In genomic region chr3:61420136-61420759, GRCh38 we compare ENCODE assay signal across 15 cellular contexts.
A peak's percentile ranks its signal among the peaks of the same experiment; 100 is the strongest.
DNase-seq lines count a peak whose midpoint lies in the region; ATAC-seq and TF ChIP-seq lines count a peak whose summit lies in the region.
"Had no signal": no experiment of that assay in that cellular context is flagged by ENCODE, and none has a peak within 500 bp of the region (broad histone marks: within the 10 kb centered on the region; RNA-seq: fewer than 3 reads in every experiment).

No MANE protein-coding gene starts in this region.

- H3K4me2 ChIP-seq in OCI-LY7 (ENCODE audit: low read length) = no peak overlapping the region

- no peak for TF ChIP-seq CTCF in GM10248 (IDR thresholded peaks at IDR 0.05; ENCODE audit: control extremely low read depth, extremely low read depth, low read depth, missing control alignments)
- TF ChIP-seq CTCF in OCI-LY7 (conservative IDR thresholded peaks at IDR 0.05; ENCODE audit: low read length) = no peak

- CTCF ChIA-PET in GM10248 (lab: Yijun Ruan, JAX) (no interaction called here), OCI-LY7 (lab: Charles Lee; ENCODE audit: unreplicated experiment) (no interaction called here)

- H3K79me2 ChIP-seq in OCI-LY7 (ENCODE audit: insufficient read depth, low read depth, low read length) = no peaks in the 10 kb centered on the region

- no peak overlapping the region for H3K4me3 ChIP-seq in OCI-LY7 (ENCODE audit: low read depth, low read length, poor library complexity, severe bottlenecking)
- H3K4me3 ChIP-seq: upper lobe of right lung had no signal

- no peak overlapping the region for H3K27ac ChIP-seq in OCI-LY7 (ENCODE audit: low read depth, low read length, poor library complexity, severe bottlenecking)
- H3K27ac ChIP-seq: upper lobe of right lung had no signal

- DNase-seq in GM10248 (ENCODE audit: extremely low spot score) = peak; percentile 28
- DNase-seq in HUDEP-2 (lab: John Stamatoyannopoulos, UW; ENCODE audit: unreplicated experiment in 76 of 76) = no peak
- DNase-seq in T1000 (lab: John Stamatoyannopoulos, UW) = no peak
- DNase-seq in OCI-LY7 (ENCODE audit: low spot score) = no peak
- DNase-seq in left cardiac atrium = no peak
- DNase-seq: activated CD4-positive, alpha-beta T cell treated with anti-CD3 and anti-CD28 coated beads for 1 hour; activated T-cell treated with anti-CD3 and anti-CD28 coated beads, Interleukin-2, amount 50 U/mL, for 24 hours; foreskin fibroblast; NCI-H2029 treated with DMSO at 0.1 percent for 48 hours; posterior cingulate gyrus; stimulated activated naive CD8-positive, alpha-beta T cell treated with anti-CD3 and anti-CD28 coated beads, Interleukin-15, Interleukin-2, amounts not matched to agents 100 U/mL and 50 U/mL, for 24 hours; upper lobe of right lung had no signal

- BruUV-seq in OCI-LY7 (replicated peaks; lab: Mats Ljungman, UMichigan) = no TSS peak

- intact Hi-C loops in OCI-LY7 (cut with micrococcal nuclease; ENCODE audit: unreplicated experiment) (no loop called here), left cardiac atrium (cut with DNase I) (no loop called here)

- no peaks in the 10 kb centered on the region for H3K36me3 ChIP-seq in OCI-LY7 (ENCODE audit: insufficient read depth, low read length)
- H3K36me3 ChIP-seq: upper lobe of right lung had no signal

- ATAC-seq in GM18858 (IDR thresholded peaks at IDR 0.05; ENCODE audit: unreplicated experiment) (peak; percentile 53), GM21390 (IDR thresholded peaks at IDR 0.05; ENCODE audit: unreplicated experiment) (peak; percentile 67), HG03432 (IDR thresholded peaks at IDR 0.05; ENCODE audit: unreplicated experiment) (peak; percentile 84), left cardiac atrium (no peak)
- ATAC-seq: stimulated activated naive CD8-positive, alpha-beta T cell treated with anti-CD3 and anti-CD28 coated beads, Interleukin-15, Interleukin-2, amounts not matched to agents 100 U/mL and 50 U/mL, for 24 hours; upper lobe of right lung had no signal

- H3K4me1 ChIP-seq in OCI-LY7 (ENCODE audit: insufficient read depth, low read length, poor library complexity, severe bottlenecking) = no peaks in the 10 kb centered on the region
- H3K4me1 ChIP-seq: upper lobe of right lung had no signal

- H3K9me2 ChIP-seq in OCI-LY7 (ENCODE audit: insufficient read depth, low read length) = no peaks in the 10 kb centered on the region

- POLR2A ChIA-PET in GM10248 (lab: Yijun Ruan, JAX) (no interaction called here), OCI-LY7 (lab: Charles Lee) (interaction anchor here (1.2 kb wide), 1 partner anchor 8 kb away, joined by 4 read pairs; no protein-coding TSS in a partner anchor)

- H4K20me1 ChIP-seq in OCI-LY7 (ENCODE audit: insufficient read depth, low read length) = no peaks in the 10 kb centered on the region

- no peaks in the 10 kb centered on the region for H3K9me3 ChIP-seq in OCI-LY7 (ENCODE audit: low read length)
- H3K9me3 ChIP-seq: upper lobe of right lung had no signal

- H2AFZ ChIP-seq in OCI-LY7 (ENCODE audit: low read length) = no peak overlapping the region

Comparison
In these comparisons a context has a peak if more than half of its experiments do, and no peak if none do; other contexts are left out.
1. ATAC-seq: peak in GM18858 (single experiment), GM21390 (single experiment) and HG03432 (single experiment); none in left cardiac atrium (0 of 2).